ENCODE assay signal across 22 cellular contexts in the genomic region with DNA sequence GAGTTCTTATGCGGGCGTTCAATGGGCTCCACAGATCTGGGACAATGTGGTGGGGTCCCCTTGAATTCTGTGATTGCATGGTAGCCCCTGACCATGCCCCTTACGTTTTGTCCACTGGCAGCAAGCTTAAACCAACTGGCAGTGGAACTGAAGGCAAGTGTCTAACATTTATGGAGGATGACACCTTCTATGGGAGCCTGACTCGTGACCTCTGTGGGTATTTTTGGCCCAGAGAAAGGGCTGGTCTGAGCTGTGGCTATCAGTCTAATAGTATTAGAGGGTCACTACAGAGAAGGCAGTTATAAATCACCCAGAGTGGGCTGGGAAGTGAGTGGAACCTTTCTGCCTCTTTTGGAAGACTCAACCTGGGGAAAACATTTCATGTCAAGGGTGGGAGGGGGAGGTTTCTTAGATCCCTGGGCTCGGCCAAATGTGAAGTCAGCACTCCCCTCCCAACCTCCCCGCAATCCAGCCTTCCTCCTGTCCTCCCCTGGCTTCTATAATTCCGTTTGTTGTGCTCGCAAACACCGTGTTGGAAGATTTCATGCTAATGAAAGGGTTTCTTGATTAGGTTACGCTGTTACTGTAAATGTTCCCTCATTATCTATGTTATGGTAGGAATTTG.
A peak's percentile ranks its signal among the peaks of the same experiment; 100 is the strongest.
DNase-seq lines count a peak whose midpoint lies in the region; ATAC-seq and TF ChIP-seq lines count a peak whose summit lies in the region.
"Had no signal": no experiment of that assay in that cellular context is flagged by ENCODE, and none has a peak within 500 bp of the region (broad histone marks: within the 10 kb centered on the region; RNA-seq: fewer than 3 reads in every experiment).

No MANE protein-coding gene starts in this region.

- H3K4me1 ChIP-seq in mesendoderm (ENCODE audit: control insufficient read depth, low read depth, low read length) (peaks cover 6% of the 10 kb centered on the region), neural progenitor cell (peaks cover 56% of the 10 kb centered on the region), uterus (peaks cover 0 to 10% of the 10 kb centered on the region in 2 donors)
- H3K4me1 ChIP-seq: SJSA1 had no signal

- intact Hi-C loops in natural killer cell (cut with micrococcal nuclease): no loop called here
- intact Hi-C loops in uterus (cut with DNase I; ENCODE audit: low total_unique reads): no loop called here

- H3K56ac ChIP-seq in mesendoderm (ENCODE audit: low read length): no peak overlapping the region

- no peaks in the 10 kb centered on the region for H3K36me3 ChIP-seq in mesendoderm (ENCODE audit: control insufficient read depth, insufficient read depth, low read length)
- no peaks in the 10 kb centered on the region for H3K36me3 ChIP-seq in neural progenitor cell
- no peaks in the 10 kb centered on the region for H3K36me3 ChIP-seq in uterus
- H3K36me3 ChIP-seq: HAP-1, SJSA1 had no signal

- ATAC-seq in natural killer cell treated with Interleukin-12 subunit alpha and Interleukin-12 subunit beta and Interleukin-15 and Interleukin-18, amount 100 ng/mL, for 72 hours: no peak
- ATAC-seq in natural killer cell (no peak), HG02623 (IDR thresholded peaks at IDR 0.05; ENCODE audit: unreplicated experiment) (no peak)
- ATAC-seq: PC-3, Right ventricle myocardium inferior had no signal

- TF ChIP-seq CTCF in natural killer cell (IDR thresholded peaks at IDR 0.05) (no peak), neural progenitor cell (IDR thresholded peaks at IDR 0.05) (no peak), uterus (IDR thresholded peaks at IDR 0.05) (no peak), RWPE1 (conservative IDR thresholded peaks at IDR 0.05; ENCODE audit: low read depth) (no peak)

- DNase-seq in natural killer cell treated with Interleukin-12 subunit alpha and Interleukin-12 subunit beta and Interleukin-15 and Interleukin-18, amount 100 ng/mL, for 72 hours (ENCODE audit: low spot score): peak; percentile 40
- no peak for DNase-seq in natural killer cell
- DNase-seq in mesendoderm: no peak
- no peak for DNase-seq in neural progenitor cell (ENCODE audit: low spot score)
- peak; percentile 62 to 70 for DNase-seq in uterus
- no peak for DNase-seq in RWPE1 (ENCODE audit: low spot score)
- DNase-seq in NCI-H69 (lab: John Stamatoyannopoulos, UW): no peak
- DNase-seq: 8988T, DMS153, DND-41, NCI-H1048, NCI-H1417, NCI-H1694, NCI-H2029 treated with DMSO at 0.1 percent for 48 hours, NCI-H2227 treated with DMSO at 0.1 percent for 48 hours, NCI-H526 treated with DMSO at 0.1 percent for 48 hours, PC-3 had no signal

- no peak for TF ChIP-seq POLR2A in uterus (IDR thresholded peaks at IDR 0.05)

- no peak overlapping the region for H2AFZ ChIP-seq in neural progenitor cell (replicated peaks)

- POLR2A ChIA-PET in RWPE1 (lab: Yijun Ruan, JAX; ENCODE audit: low non-redundant PET): no interaction called here

- H3K9me3 ChIP-seq in neural progenitor cell (ENCODE audit: low read depth) (no peaks in the 10 kb centered on the region), uterus (no peaks in the 10 kb centered on the region)
- H3K9me3 ChIP-seq: HAP-1, SJSA1 had no signal

- no peak overlapping the region for H4K8ac ChIP-seq in mesendoderm (ENCODE audit: low read depth, low read length)

- H3K27ac Mint-ChIP-seq in natural killer cell treated with Interleukin-12 subunit alpha and Interleukin-12 subunit beta and Interleukin-15 and Interleukin-18, amount 100 ng/mL, for 72 hours: no peak overlapping the region
- H3K27ac Mint-ChIP-seq in natural killer cell: no peak overlapping the region
- peak overlapping the region; percentile 32 for H3K27ac Mint-ChIP-seq in neural progenitor cell

- no peak overlapping the region for H2BK5ac ChIP-seq in mesendoderm (ENCODE audit: low read length)

- H2AK5ac ChIP-seq in mesendoderm (ENCODE audit: low read length): no peak overlapping the region

- H3K79me2 ChIP-seq in mesendoderm (ENCODE audit: control insufficient read depth, insufficient read depth, low read length) (no peaks in the 10 kb centered on the region), neural progenitor cell (ENCODE audit: low read depth) (no peaks in the 10 kb centered on the region)

- H3K27ac ChIP-seq in mesendoderm (ENCODE audit: low read depth, low read length) (no peak overlapping the region), neural progenitor cell (no peak overlapping the region), uterus (peak overlapping the region; percentile 78 to 89), RWPE1 (no peak overlapping the region)
- H3K27ac ChIP-seq: HL-60, SJSA1 had no signal

- H3K27me3 ChIP-seq in mesendoderm (ENCODE audit: insufficient read depth, low read length, poor library complexity): no peaks in the 10 kb centered on the region
- no peaks in the 10 kb centered on the region for H3K27me3 ChIP-seq in neural progenitor cell
- no peaks in the 10 kb centered on the region for H3K27me3 ChIP-seq in uterus
- H3K27me3 ChIP-seq: SJSA1 had no signal

- WGBS in mesendoderm (ENCODE audit: extremely low coverage, insufficient coverage, low lambda C conversion rate): no CpG with 5 or more reads among the region's 10 CpGs

- peak overlapping the region; percentile 32 for H2BK120ac ChIP-seq in mesendoderm (ENCODE audit: low read depth, low read length)

- H4K5ac ChIP-seq in mesendoderm (ENCODE audit: low read length): no peak overlapping the region

- H3K4me3 ChIP-seq in mesendoderm (ENCODE audit: low read length) (no peak overlapping the region), neural progenitor cell (peak overlapping the region; percentile 20), uterus (no peak overlapping the region)
- H3K4me3 ChIP-seq: HAP-1, SJSA1 had no signal

- no peaks in the 10 kb centered on the region for H3K9me3 Mint-ChIP-seq in natural killer cell treated with Interleukin-12 subunit alpha and Interleukin-12 subunit beta and Interleukin-15 and Interleukin-18, amount 100 ng/mL, for 72 hours
- H3K9me3 Mint-ChIP-seq in natural killer cell: no peaks in the 10 kb centered on the region
- H3K9me3 Mint-ChIP-seq in neural progenitor cell: no peaks in the 10 kb centered on the region

- H3F3A ChIP-seq in neural progenitor cell (ENCODE audit: low read depth): peaks cover 26% of the 10 kb centered on the region

- H3K27me3 Mint-ChIP-seq in natural killer cell treated with Interleukin-12 subunit alpha and Interleukin-12 subunit beta and Interleukin-15 and Interleukin-18, amount 100 ng/mL, for 72 hours: peaks cover 0 to 2% of the 10 kb centered on the region in 2 donors
- no peaks in the 10 kb centered on the region for H3K27me3 Mint-ChIP-seq in natural killer cell (ENCODE audit: low read depth in 2 of 2)
- peaks cover 3% of the 10 kb centered on the region for H3K27me3 Mint-ChIP-seq in neural progenitor cell (ENCODE audit: insufficient read depth, low read depth)

- H3K79me1 ChIP-seq in mesendoderm (ENCODE audit: low read length): no peaks in the 10 kb centered on the region

- peak overlapping the region; percentile 21 for H3K18ac ChIP-seq in mesendoderm (ENCODE audit: low read length)

- H3K23ac ChIP-seq in mesendoderm (ENCODE audit: low read length): no peak overlapping the region

- no peaks in the 10 kb centered on the region for H3K36me3 Mint-ChIP-seq in natural killer cell treated with Interleukin-12 subunit alpha and Interleukin-12 subunit beta and Interleukin-15 and Interleukin-18, amount 100 ng/mL, for 72 hours
- no peaks in the 10 kb centered on the region for H3K36me3 Mint-ChIP-seq in natural killer cell
- H3K36me3 Mint-ChIP-seq in neural progenitor cell: no peaks in the 10 kb centered on the region

- H2BK15ac ChIP-seq in mesendoderm (replicated peaks; ENCODE audit: low read depth): no peak overlapping the region

- peak overlapping the region; percentile 77 for H3K4ac ChIP-seq in mesendoderm (ENCODE audit: low read depth, low read length)

- no peaks in the 10 kb centered on the region for H4K20me1 ChIP-seq in neural progenitor cell (ENCODE audit: low read depth)

- no peaks in the 10 kb centered on the region for H3K4me1 Mint-ChIP-seq in natural killer cell treated with Interleukin-12 subunit alpha and Interleukin-12 subunit beta and Interleukin-15 and Interleukin-18, amount 100 ng/mL, for 72 hours (ENCODE audit: low read depth in 2 of 2)
- peaks cover 0 to 9% of the 10 kb centered on the region in 2 donors for H3K4me1 Mint-ChIP-seq in natural killer cell
- peaks cover 48% of the 10 kb centered on the region for H3K4me1 Mint-ChIP-seq in neural progenitor cell

- no peak overlapping the region for H3K4me3 Mint-ChIP-seq in natural killer cell treated with Interleukin-12 subunit alpha and Interleukin-12 subunit beta and Interleukin-15 and Interleukin-18, amount 100 ng/mL, for 72 hours
- H3K4me3 Mint-ChIP-seq in natural killer cell: no peak overlapping the region
- H3K4me3 Mint-ChIP-seq in neural progenitor cell: no peak overlapping the region

- H3K4me2 ChIP-seq in mesendoderm (ENCODE audit: low read length): no peak overlapping the region
- H3K4me2 ChIP-seq in neural progenitor cell: peak overlapping the region; percentile 81

- H3K9ac ChIP-seq in mesendoderm (ENCODE audit: low read length): no peak overlapping the region
- H3K9ac ChIP-seq in neural progenitor cell: no peak overlapping the region

- CTCF ChIA-PET in RWPE1 (lab: Yijun Ruan, JAX): no interaction called here

Comparison
In these comparisons a context has a peak if more than half of its experiments do, and no peak if none do; other contexts are left out.
1. DNase-seq: peak in natural killer cell treated with Interleukin-12 subunit alpha and Interleukin-12 subunit beta and Interleukin-15 and Interleukin-18, amount 100 ng/mL, for 72 hours (single experiment) and uterus (2 of 2); none in natural killer cell (single experiment), mesendoderm (single experiment), neural progenitor cell (single experiment), RWPE1 (single experiment) and NCI-H69 (single experiment).
2. H3K27ac ChIP-seq: peak in uterus (2 of 2); none in mesendoderm (single experiment), neural progenitor cell (single experiment) and RWPE1 (single experiment).